1 cellular context compared by ENCODE assay signal in the genomic region with DNA sequence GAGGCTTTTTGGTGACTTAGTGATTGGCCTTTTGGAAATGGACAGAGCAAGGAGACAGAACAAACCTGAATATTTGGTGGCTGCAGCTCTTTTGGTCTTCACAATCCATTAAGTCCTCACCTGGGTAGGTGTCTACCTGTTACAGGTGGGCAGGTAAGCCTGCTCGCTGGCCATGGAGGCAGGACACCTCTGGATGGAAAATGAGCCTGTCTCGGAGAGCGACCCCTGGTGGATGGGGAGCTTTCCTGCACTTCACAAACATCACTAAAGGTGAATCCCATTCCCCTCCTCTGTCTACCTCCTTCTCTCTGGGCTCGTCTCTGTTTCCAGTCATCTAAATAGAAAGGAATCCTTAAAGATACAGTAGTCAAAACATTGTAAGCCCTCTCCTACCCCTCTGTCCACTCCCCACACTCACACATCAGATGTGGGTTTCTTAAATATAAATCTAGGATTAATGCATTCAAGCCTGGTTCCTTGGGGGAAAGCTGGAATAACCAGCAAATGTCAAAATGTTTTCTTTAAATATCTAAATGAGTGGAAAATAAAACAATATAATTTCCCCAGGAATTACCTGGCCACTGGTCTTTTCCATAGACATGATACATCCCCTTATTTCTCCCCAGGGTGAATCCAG.
TF ChIP-seq lines count a peak whose summit lies in the region.

No MANE protein-coding gene starts in this region.

TF ChIP-seq in HCT116, 20 proteins besides CTCF, POLR2A, EP300 and RAD21:
- TF ChIP-seq, protein P1, sequence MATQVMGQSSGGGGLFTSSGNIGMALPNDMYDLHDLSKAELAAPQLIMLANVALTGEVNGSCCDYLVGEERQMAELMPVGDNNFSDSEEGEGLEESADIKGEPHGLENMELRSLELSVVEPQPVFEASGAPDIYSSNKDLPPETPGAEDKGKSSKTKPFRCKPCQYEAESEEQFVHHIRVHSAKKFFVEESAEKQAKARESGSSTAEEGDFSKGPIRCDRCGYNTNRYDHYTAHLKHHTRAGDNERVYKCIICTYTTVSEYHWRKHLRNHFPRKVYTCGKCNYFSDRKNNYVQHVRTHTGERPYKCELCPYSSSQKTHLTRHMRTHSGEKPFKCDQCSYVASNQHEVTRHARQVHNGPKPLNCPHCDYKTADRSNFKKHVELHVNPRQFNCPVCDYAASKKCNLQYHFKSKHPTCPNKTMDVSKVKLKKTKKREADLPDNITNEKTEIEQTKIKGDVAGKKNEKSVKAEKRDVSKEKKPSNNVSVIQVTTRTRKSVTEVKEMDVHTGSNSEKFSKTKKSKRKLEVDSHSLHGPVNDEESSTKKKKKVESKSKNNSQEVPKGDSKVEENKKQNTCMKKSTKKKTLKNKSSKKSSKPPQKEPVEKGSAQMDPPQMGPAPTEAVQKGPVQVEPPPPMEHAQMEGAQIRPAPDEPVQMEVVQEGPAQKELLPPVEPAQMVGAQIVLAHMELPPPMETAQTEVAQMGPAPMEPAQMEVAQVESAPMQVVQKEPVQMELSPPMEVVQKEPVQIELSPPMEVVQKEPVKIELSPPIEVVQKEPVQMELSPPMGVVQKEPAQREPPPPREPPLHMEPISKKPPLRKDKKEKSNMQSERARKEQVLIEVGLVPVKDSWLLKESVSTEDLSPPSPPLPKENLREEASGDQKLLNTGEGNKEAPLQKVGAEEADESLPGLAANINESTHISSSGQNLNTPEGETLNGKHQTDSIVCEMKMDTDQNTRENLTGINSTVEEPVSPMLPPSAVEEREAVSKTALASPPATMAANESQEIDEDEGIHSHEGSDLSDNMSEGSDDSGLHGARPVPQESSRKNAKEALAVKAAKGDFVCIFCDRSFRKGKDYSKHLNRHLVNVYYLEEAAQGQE (IDR thresholded peaks at IDR 0.05; ENCODE audit: low read depth) = no peak
- TF ChIP-seq SRF (IDR thresholded peaks at IDR 0.05; ENCODE audit: low read depth) (no peak), SIN3A (IDR thresholded peaks at IDR 0.05; ENCODE audit: low read depth) (no peak), SP1 (IDR thresholded peaks at IDR 0.05; ENCODE audit: low read depth) (no peak), JUND (IDR thresholded peaks at IDR 0.05) (no peak), YY1 (IDR thresholded peaks at IDR 0.05; ENCODE audit: extremely low read depth, insufficient replicate concordance, low read depth, low read length) (no peak), CEBPB (IDR thresholded peaks at IDR 0.05; ENCODE audit: low read depth) (no peak), EZH2 (IDR thresholded peaks at IDR 0.05) (no peak), FOSL1 (IDR thresholded peaks at IDR 0.05; ENCODE audit: low read depth) (no peak)
- TF ChIP-seq, protein P2, sequence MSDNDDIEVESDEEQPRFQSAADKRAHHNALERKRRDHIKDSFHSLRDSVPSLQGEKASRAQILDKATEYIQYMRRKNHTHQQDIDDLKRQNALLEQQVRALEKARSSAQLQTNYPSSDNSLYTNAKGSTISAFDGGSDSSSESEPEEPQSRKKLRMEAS (IDR thresholded peaks at IDR 0.05) = no peak
- TF ChIP-seq, protein P3, sequence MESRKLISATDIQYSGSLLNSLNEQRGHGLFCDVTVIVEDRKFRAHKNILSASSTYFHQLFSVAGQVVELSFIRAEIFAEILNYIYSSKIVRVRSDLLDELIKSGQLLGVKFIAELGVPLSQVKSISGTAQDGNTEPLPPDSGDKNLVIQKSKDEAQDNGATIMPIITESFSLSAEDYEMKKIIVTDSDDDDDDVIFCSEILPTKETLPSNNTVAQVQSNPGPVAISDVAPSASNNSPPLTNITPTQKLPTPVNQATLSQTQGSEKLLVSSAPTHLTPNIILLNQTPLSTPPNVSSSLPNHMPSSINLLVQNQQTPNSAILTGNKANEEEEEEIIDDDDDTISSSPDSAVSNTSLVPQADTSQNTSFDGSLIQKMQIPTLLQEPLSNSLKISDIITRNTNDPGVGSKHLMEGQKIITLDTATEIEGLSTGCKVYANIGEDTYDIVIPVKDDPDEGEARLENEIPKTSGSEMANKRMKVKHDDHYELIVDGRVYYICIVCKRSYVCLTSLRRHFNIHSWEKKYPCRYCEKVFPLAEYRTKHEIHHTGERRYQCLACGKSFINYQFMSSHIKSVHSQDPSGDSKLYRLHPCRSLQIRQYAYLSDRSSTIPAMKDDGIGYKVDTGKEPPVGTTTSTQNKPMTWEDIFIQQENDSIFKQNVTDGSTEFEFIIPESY (IDR thresholded peaks at IDR 0.05; ENCODE audit: extremely low read depth, insufficient replicate concordance, low read length) = no peak
